ENCODE assay signal across 28 cellular contexts in genomic region chr20:19524691-19525090, GRCh38.
"Had no signal": no experiment of that assay in that cellular context is flagged by ENCODE, and none has a peak within 500 bp of the region (broad histone marks: within the 10 kb centered on the region; RNA-seq: fewer than 3 reads in every experiment).

No MANE protein-coding gene starts in this region.

- H3K27me3 ChIP-seq: MG63 had no signal

- ATAC-seq: Panc1, Right ventricle myocardium inferior, SK-N-SH treated with all-trans-retinoic acid at 6 μM for 48 hours, T-cell had no signal

- H3K4me3 ChIP-seq: MG63, PC-9, SJCRH30, SK-N-MC had no signal

- H3K27ac ChIP-seq: KMS-11, PC-9, RWPE1, SJCRH30, SK-N-MC had no signal

- H3K36me3 ChIP-seq: MG63, SJCRH30 had no signal

- DNase-seq: Karpas-422, MG63, NCI-H1048, NCI-H1092 treated with DMSO at 0.1 percent for 48 hours, NCI-H1105 treated with DMSO at 0.1 percent for 48 hours, NCI-H1417 treated with DMSO at 0.1 percent for 48 hours, NCI-H1436 treated with DMSO at 0.1 percent for 48 hours, NCI-H1694 treated with DMSO at 0.1 percent for 48 hours, NCI-H187 treated with DMSO at 0.1 percent for 48 hours, NCI-H2081, NCI-H2227 treated with DMSO at 0.1 percent for 48 hours, NCI-H345, NCI-H446, NCI-H510A treated with DMSO at 0.1 percent for 48 hours, NCI-H524 treated with DMSO at 0.1 percent for 48 hours, NCI-H526 treated with DMSO at 0.1 percent for 48 hours, NCI-H774, PC-9, SHP77, SIG-M5, SJCRH30, T-cell had no signal
